1 cellular context compared by ENCODE assay signal in the genomic region with DNA sequence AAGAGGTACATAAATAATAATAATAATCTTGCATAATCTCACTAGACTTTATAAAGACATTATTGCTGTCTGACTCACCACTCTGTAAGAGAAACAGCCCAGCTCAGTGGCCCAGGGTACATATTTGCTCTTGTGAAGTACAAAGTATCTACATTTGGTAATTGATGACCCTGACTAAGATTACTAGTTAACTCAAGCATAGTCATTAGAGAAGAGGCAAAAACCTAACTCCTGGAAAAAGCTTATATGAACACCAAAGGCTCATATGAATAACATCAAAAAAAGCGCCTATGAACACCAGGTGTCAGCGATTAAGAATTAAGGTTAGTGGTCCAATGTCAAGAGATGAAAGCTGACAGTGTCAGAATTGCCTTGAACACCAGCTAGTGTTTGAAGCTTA.
TF ChIP-seq lines count a peak whose summit lies in the region.

No MANE protein-coding gene starts in this region.

TF ChIP-seq in HepG2, 621 proteins besides CTCF, POLR2A, EP300 and RAD21 (continued from another document and continues in another):
- TF ChIP-seq, protein P1, sequence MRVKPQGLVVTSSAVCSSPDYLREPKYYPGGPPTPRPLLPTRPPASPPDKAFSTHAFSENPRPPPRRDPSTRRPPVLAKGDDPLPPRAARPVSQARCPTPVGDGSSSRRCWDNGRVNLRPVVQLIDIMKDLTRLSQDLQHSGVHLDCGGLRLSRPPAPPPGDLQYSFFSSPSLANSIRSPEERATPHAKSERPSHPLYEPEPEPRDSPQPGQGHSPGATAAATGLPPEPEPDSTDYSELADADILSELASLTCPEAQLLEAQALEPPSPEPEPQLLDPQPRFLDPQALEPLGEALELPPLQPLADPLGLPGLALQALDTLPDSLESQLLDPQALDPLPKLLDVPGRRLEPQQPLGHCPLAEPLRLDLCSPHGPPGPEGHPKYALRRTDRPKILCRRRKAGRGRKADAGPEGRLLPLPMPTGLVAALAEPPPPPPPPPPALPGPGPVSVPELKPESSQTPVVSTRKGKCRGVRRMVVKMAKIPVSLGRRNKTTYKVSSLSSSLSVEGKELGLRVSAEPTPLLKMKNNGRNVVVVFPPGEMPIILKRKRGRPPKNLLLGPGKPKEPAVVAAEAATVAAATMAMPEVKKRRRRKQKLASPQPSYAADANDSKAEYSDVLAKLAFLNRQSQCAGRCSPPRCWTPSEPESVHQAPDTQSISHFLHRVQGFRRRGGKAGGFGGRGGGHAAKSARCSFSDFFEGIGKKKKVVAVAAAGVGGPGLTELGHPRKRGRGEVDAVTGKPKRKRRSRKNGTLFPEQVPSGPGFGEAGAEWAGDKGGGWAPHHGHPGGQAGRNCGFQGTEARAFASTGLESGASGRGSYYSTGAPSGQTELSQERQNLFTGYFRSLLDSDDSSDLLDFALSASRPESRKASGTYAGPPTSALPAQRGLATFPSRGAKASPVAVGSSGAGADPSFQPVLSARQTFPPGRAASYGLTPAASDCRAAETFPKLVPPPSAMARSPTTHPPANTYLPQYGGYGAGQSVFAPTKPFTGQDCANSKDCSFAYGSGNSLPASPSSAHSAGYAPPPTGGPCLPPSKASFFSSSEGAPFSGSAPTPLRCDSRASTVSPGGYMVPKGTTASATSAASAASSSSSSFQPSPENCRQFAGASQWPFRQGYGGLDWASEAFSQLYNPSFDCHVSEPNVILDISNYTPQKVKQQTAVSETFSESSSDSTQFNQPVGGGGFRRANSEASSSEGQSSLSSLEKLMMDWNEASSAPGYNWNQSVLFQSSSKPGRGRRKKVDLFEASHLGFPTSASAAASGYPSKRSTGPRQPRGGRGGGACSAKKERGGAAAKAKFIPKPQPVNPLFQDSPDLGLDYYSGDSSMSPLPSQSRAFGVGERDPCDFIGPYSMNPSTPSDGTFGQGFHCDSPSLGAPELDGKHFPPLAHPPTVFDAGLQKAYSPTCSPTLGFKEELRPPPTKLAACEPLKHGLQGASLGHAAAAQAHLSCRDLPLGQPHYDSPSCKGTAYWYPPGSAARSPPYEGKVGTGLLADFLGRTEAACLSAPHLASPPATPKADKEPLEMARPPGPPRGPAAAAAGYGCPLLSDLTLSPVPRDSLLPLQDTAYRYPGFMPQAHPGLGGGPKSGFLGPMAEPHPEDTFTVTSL (CRISPR knock-in tag; IDR thresholded peaks at IDR 0.05; ENCODE audit: borderline replicate concordance), result peak; percentile 92
- TF ChIP-seq, protein P2, sequence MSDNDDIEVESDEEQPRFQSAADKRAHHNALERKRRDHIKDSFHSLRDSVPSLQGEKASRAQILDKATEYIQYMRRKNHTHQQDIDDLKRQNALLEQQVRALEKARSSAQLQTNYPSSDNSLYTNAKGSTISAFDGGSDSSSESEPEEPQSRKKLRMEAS (IDR thresholded peaks at IDR 0.05), result no peak
- TF ChIP-seq MIXL1 (CRISPR knock-in tag; IDR thresholded peaks at IDR 0.05) (peak; percentile 96), KMT2B (CRISPR knock-in tag; IDR thresholded peaks at IDR 0.05) (no peak), NR1H2 (CRISPR knock-in tag; IDR thresholded peaks at IDR 0.05; ENCODE audit: borderline replicate concordance, low read depth) (no peak), KAT7 (CRISPR knock-in tag; IDR thresholded peaks at IDR 0.05; ENCODE audit: borderline replicate concordance) (0 out of 2 replicates have a peak, but pooled peaks have one; percentile 56), HOXA3 (CRISPR knock-in tag; IDR thresholded peaks at IDR 0.05) (no peak), RBFOX2 (IDR thresholded peaks at IDR 0.05; ENCODE audit: low read depth, low read length) (no peak), SOX6 (IDR thresholded peaks at IDR 0.05) (no peak), SOX6 (CRISPR knock-in tag; IDR thresholded peaks at IDR 0.05) (peak; percentile 77), MAFF (IDR thresholded peaks at IDR 0.05; ENCODE audit: low read depth, low read length) (no peak), HOXA9 (CRISPR knock-in tag; IDR thresholded peaks at IDR 0.05; ENCODE audit: borderline replicate concordance) (no peak), SPEN (CRISPR knock-in tag; IDR thresholded peaks at IDR 0.05; ENCODE audit: low read depth) (no peak), PLRG1 (conservative IDR thresholded peaks at IDR 0.05) (no peak), U2AF2 (IDR thresholded peaks at IDR 0.05; ENCODE audit: low read depth, low read length) (no peak), ZNF839 (CRISPR knock-in tag; IDR thresholded peaks at IDR 0.05; ENCODE audit: borderline replicate concordance) (no peak), NCOA1 (CRISPR knock-in tag; IDR thresholded peaks at IDR 0.05) (no peak), TMF1 (CRISPR knock-in tag; IDR thresholded peaks at IDR 0.05; ENCODE audit: low read depth) (no peak), MTA1 (CRISPR knock-in tag; IDR thresholded peaks at IDR 0.05; ENCODE audit: borderline replicate concordance) (no peak), GPN1 (CRISPR knock-in tag; IDR thresholded peaks at IDR 0.05; ENCODE audit: borderline replicate concordance) (no peak), ATM (IDR thresholded peaks at IDR 0.05; ENCODE audit: borderline replicate concordance) (no peak), ZNF256 (CRISPR knock-in tag; conservative IDR thresholded peaks at IDR 0.05) (no peak), IRF2 (CRISPR knock-in tag; IDR thresholded peaks at IDR 0.05) (0 out of 2 replicates have a peak, but pooled peaks have one; percentile 53), HOXD1 (CRISPR knock-in tag; IDR thresholded peaks at IDR 0.05) (0 out of 2 replicates have a peak, but pooled peaks have one; percentile 54), YEATS4 (CRISPR knock-in tag; IDR thresholded peaks at IDR 0.05; ENCODE audit: borderline replicate concordance) (peak; percentile 62; the same call in 1 of the 2 replicates), MED1 (CRISPR knock-in tag; IDR thresholded peaks at IDR 0.05) (peak; percentile 79), ZBTB7A (CRISPR knock-in tag; IDR thresholded peaks at IDR 0.05) (no peak)
- TF ChIP-seq, protein P3, sequence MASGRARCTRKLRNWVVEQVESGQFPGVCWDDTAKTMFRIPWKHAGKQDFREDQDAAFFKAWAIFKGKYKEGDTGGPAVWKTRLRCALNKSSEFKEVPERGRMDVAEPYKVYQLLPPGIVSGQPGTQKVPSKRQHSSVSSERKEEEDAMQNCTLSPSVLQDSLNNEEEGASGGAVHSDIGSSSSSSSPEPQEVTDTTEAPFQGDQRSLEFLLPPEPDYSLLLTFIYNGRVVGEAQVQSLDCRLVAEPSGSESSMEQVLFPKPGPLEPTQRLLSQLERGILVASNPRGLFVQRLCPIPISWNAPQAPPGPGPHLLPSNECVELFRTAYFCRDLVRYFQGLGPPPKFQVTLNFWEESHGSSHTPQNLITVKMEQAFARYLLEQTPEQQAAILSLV (CRISPR knock-in tag; IDR thresholded peaks at IDR 0.05; ENCODE audit: borderline replicate concordance), result no peak
- TF ChIP-seq, protein P4, sequence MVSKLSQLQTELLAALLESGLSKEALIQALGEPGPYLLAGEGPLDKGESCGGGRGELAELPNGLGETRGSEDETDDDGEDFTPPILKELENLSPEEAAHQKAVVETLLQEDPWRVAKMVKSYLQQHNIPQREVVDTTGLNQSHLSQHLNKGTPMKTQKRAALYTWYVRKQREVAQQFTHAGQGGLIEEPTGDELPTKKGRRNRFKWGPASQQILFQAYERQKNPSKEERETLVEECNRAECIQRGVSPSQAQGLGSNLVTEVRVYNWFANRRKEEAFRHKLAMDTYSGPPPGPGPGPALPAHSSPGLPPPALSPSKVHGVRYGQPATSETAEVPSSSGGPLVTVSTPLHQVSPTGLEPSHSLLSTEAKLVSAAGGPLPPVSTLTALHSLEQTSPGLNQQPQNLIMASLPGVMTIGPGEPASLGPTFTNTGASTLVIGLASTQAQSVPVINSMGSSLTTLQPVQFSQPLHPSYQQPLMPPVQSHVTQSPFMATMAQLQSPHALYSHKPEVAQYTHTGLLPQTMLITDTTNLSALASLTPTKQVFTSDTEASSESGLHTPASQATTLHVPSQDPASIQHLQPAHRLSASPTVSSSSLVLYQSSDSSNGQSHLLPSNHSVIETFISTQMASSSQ (IDR thresholded peaks at IDR 0.05; ENCODE audit: low read depth), result peak; percentile 81
- TF ChIP-seq, protein P4 (CRISPR knock-in tag; IDR thresholded peaks at IDR 0.05; ENCODE audit: borderline replicate concordance), result peak; percentile 22; the same call in 1 of the 2 replicates
- TF ChIP-seq, protein P5, sequence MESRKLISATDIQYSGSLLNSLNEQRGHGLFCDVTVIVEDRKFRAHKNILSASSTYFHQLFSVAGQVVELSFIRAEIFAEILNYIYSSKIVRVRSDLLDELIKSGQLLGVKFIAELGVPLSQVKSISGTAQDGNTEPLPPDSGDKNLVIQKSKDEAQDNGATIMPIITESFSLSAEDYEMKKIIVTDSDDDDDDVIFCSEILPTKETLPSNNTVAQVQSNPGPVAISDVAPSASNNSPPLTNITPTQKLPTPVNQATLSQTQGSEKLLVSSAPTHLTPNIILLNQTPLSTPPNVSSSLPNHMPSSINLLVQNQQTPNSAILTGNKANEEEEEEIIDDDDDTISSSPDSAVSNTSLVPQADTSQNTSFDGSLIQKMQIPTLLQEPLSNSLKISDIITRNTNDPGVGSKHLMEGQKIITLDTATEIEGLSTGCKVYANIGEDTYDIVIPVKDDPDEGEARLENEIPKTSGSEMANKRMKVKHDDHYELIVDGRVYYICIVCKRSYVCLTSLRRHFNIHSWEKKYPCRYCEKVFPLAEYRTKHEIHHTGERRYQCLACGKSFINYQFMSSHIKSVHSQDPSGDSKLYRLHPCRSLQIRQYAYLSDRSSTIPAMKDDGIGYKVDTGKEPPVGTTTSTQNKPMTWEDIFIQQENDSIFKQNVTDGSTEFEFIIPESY (CRISPR knock-in tag; IDR thresholded peaks at IDR 0.05), result no peak
- TF ChIP-seq, protein P6, sequence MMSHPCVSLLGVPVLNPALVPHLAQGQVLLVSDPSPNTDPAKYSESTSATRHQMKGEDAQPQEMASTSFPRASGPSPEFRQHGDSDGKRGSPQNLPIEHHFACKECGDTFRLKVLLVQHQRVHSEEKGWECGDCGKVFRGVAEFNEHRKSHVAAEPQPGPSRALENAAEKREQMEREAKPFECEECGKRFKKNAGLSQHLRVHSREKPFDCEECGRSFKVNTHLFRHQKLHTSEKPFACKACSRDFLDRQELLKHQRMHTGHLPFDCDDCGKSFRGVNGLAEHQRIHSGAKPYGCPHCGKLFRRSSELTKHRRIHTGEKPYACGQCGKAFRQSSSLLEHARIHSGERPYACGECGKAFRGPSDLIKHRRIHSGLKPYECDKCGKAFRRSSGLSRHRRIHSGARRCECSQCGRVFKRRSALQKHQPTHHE (CRISPR knock-in tag; IDR thresholded peaks at IDR 0.05; ENCODE audit: borderline replicate concordance), result no peak
- TF ChIP-seq, protein P7, sequence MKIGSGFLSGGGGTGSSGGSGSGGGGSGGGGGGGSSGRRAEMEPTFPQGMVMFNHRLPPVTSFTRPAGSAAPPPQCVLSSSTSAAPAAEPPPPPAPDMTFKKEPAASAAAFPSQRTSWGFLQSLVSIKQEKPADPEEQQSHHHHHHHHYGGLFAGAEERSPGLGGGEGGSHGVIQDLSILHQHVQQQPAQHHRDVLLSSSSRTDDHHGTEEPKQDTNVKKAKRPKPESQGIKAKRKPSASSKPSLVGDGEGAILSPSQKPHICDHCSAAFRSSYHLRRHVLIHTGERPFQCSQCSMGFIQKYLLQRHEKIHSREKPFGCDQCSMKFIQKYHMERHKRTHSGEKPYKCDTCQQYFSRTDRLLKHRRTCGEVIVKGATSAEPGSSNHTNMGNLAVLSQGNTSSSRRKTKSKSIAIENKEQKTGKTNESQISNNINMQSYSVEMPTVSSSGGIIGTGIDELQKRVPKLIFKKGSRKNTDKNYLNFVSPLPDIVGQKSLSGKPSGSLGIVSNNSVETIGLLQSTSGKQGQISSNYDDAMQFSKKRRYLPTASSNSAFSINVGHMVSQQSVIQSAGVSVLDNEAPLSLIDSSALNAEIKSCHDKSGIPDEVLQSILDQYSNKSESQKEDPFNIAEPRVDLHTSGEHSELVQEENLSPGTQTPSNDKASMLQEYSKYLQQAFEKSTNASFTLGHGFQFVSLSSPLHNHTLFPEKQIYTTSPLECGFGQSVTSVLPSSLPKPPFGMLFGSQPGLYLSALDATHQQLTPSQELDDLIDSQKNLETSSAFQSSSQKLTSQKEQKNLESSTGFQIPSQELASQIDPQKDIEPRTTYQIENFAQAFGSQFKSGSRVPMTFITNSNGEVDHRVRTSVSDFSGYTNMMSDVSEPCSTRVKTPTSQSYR (CRISPR knock-in tag; IDR thresholded peaks at IDR 0.05; ENCODE audit: borderline replicate concordance), result no peak
- TF ChIP-seq, protein P8, sequence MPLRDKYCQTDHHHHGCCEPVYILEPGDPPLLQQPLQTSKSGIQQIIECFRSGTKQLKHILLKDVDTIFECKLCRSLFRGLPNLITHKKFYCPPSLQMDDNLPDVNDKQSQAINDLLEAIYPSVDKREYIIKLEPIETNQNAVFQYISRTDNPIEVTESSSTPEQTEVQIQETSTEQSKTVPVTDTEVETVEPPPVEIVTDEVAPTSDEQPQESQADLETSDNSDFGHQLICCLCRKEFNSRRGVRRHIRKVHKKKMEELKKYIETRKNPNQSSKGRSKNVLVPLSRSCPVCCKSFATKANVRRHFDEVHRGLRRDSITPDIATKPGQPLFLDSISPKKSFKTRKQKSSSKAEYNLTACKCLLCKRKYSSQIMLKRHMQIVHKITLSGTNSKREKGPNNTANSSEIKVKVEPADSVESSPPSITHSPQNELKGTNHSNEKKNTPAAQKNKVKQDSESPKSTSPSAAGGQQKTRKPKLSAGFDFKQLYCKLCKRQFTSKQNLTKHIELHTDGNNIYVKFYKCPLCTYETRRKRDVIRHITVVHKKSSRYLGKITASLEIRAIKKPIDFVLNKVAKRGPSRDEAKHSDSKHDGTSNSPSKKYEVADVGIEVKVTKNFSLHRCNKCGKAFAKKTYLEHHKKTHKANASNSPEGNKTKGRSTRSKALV (CRISPR knock-in tag; IDR thresholded peaks at IDR 0.05), result no peak
- TF ChIP-seq, protein P9, sequence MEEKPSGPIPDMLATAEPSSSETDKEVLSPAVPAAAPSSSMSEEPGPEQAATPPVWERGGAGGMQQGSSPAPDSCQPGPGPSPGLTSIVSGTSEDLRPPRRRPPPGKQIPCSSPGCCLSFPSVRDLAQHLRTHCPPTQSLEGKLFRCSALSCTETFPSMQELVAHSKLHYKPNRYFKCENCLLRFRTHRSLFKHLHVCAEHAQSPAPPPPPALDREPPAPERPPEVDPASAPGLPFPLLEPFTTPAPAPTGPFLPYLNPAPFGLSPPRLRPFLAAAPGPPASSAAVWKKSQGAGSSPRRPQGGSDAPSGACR (CRISPR knock-in tag; IDR thresholded peaks at IDR 0.05), result no peak; the same call in 1 of the 2 replicates
- TF ChIP-seq, protein P10, sequence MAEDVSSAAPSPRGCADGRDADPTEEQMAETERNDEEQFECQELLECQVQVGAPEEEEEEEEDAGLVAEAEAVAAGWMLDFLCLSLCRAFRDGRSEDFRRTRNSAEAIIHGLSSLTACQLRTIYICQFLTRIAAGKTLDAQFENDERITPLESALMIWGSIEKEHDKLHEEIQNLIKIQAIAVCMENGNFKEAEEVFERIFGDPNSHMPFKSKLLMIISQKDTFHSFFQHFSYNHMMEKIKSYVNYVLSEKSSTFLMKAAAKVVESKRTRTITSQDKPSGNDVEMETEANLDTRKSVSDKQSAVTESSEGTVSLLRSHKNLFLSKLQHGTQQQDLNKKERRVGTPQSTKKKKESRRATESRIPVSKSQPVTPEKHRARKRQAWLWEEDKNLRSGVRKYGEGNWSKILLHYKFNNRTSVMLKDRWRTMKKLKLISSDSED (CRISPR knock-in tag; IDR thresholded peaks at IDR 0.05), result no peak
